In the genomic region with DNA sequence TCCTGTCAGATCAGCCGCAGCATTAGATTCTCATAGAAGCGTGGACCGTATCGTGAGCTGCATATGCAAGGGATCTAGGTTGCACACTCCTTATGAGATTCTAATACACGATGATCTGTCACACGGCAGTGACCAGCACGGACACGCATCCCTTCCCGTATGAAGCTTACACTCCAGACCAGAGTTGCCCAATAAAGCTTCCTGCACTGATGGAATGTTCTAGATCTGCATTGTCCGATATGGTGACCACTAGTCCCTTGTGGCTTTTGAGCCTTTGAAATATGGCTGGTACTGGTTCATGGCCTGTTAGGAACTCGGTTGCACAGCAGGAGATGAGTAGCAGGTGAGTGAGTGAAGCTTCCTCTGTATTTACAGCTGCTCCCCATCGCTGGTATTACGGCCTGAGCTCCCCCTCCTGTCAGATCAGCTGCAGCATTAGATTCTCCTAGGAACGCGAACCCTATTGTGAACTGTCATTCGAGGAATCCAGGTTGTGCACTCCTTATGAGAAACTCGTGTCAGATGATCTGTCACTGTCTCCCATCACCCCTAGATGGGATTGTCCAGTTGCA, we compare ENCODE assay signal across 14 cellular contexts. TPM values are rescaled to one million over a fixed set of nuclear protein-coding genes. Genes with fewer than 3 reads are reported as not detected.
"Had no signal": no experiment of that assay in that cellular context is flagged by ENCODE, and none has a peak within 500 bp of the region (broad histone marks: within the 10 kb centered on the region; RNA-seq: fewer than 3 reads in every experiment).

No MANE protein-coding gene starts in this region.

- H3K4me1 Mint-ChIP-seq: naive B cell had no signal

- H3K9me3 Mint-ChIP-seq: stimulated activated effector memory CD8-positive, alpha-beta T cell treated with anti-CD3 and anti-CD28 coated beads, Interleukin-12 subunit alpha, Interleukin-12 subunit beta, amount 100 ng/mL, for 72 hours had no signal

- H3K36me3 ChIP-seq: esophagus muscularis mucosa had no signal

- ATAC-seq: activated T-cell treated with anti-CD3 and anti-CD28 coated beads, Interleukin-2, amount 50 U/mL, for 4 hours; stimulated activated effector memory CD8-positive, alpha-beta T cell treated with anti-CD3 and anti-CD28 coated beads, Interleukin-12 subunit alpha, Interleukin-12 subunit beta, amount 100 ng/mL, for 72 hours had no signal

- H3K27ac Mint-ChIP-seq: activated CD4-positive, alpha-beta memory T cell treated with anti-CD3 and anti-CD28 coated beads for 36 hours; activated naive CD8-positive, alpha-beta T cell; immature natural killer cell; naive B cell; stimulated activated effector memory CD8-positive, alpha-beta T cell treated with anti-CD3 and anti-CD28 coated beads, Interleukin-12 subunit alpha, Interleukin-12 subunit beta, amount 100 ng/mL, for 72 hours had no signal

- H3K36me3 Mint-ChIP-seq: activated CD4-positive, alpha-beta memory T cell treated with anti-CD3 and anti-CD28 coated beads for 36 hours; activated naive CD8-positive, alpha-beta T cell; stimulated activated effector memory CD8-positive, alpha-beta T cell treated with anti-CD3 and anti-CD28 coated beads, Interleukin-12 subunit alpha, Interleukin-12 subunit beta, amount 100 ng/mL, for 72 hours had no signal

- H3K4me3 Mint-ChIP-seq: activated CD4-positive, alpha-beta memory T cell treated with anti-CD3 and anti-CD28 coated beads for 36 hours; activated naive CD8-positive, alpha-beta T cell; activated T-cell treated with anti-CD3 and anti-CD28 coated beads, Interleukin-2, amount 50 U/mL, for 4 hours; immature natural killer cell; naive B cell; stimulated activated effector memory CD8-positive, alpha-beta T cell treated with anti-CD3 and anti-CD28 coated beads, Interleukin-12 subunit alpha, Interleukin-12 subunit beta, amount 100 ng/mL, for 72 hours had no signal

- H3K4me3 ChIP-seq: lung had no signal

- DNase-seq: activated CD4-positive, alpha-beta memory T cell treated with anti-CD3 and anti-CD28 coated beads for 36 hours; activated CD4-positive, CD25-positive, alpha-beta regulatory T cell treated with anti-CD3 and anti-CD28 coated beads, Interleukin-2, amount 50 U/mL, for 72 hours; activated gamma-delta T cell; activated T-cell treated with anti-CD3 and anti-CD28 coated beads, Interleukin-2, amount 50 U/mL, for 4 hours; immature natural killer cell; midbrain; naive B cell; trophoblast cell had no signal

RNA-seq across cellular contexts. Expression of gene JPH3, which starts 59.7 kb away (rescaled TPM):
- total RNA-seq: activated T-cell treated with anti-CD3 and anti-CD28 coated beads, Interleukin-2, amount 50 U/mL, for 4 hours; fibroblast of villous mesenchyme had no signal
- polyA plus RNA-seq: aorta, immature natural killer cell had no signal
